ENCODE assay signal across 11 cellular contexts in the genomic region with DNA sequence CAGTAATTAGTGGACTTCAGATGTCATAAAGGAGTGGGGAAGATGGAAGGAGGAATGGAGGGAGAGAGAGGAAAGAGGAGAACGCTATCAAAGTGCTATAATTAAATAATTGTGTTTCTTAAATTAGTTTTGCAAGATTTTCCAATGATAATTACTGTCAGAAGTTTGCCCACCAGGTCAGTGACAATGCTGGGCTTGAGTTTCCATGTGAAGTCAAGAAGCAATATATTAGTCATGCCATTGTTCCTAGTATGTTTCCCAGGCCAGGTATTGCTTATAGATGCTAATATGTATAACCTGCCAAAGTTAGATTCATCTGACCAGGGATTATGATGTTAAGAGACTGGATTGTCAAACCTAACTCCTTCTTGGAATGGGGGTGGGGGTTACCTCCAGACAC.
A peak's percentile ranks its signal among the peaks of the same experiment; 100 is the strongest.
DNase-seq lines count a peak whose midpoint lies in the region; ATAC-seq and TF ChIP-seq lines count a peak whose summit lies in the region.
"Had no signal": no experiment of that assay in that cellular context is flagged by ENCODE, and none has a peak within 500 bp of the region (broad histone marks: within the 10 kb centered on the region; RNA-seq: fewer than 3 reads in every experiment).

No MANE protein-coding gene starts in this region.

- no peaks in the 10 kb centered on the region for H3K27me3 ChIP-seq in foreskin keratinocyte
- H3K27me3 ChIP-seq: left lung had no signal

- DNase-seq in activated naive CD4-positive, alpha-beta T cell treated with anti-CD3 and anti-CD28 coated beads, Interleukin-2, amount 10 ng/mL, durations not matched to agents 7 days and 5 days = no peak
- DNase-seq in T-cell (no peak), foreskin keratinocyte (peak in 1 of 2 donors; percentile 8), NCI-H2029 (lab: John Stamatoyannopoulos, UW) (no peak), NCI-H226 (no peak), NCI-H146 treated with DMSO at 0.1 percent for 48 hours (lab: John Stamatoyannopoulos, UW; ENCODE audit: unreplicated experiment) (no peak)
- no peak for DNase-seq in stimulated activated effector memory CD8-positive, alpha-beta T cell treated with anti-CD3 and anti-CD28 coated beads, Interleukin-12 subunit alpha, Interleukin-12 subunit beta, amount 100 ng/mL, for 72 hours (ENCODE audit: low spot score in 2 of 2)
- DNase-seq: H9, left lung, NCI-H1694 treated with DMSO at 0.1 percent for 48 hours had no signal

- H3K27ac ChIP-seq in foreskin keratinocyte = peak overlapping the region; percentile 72
- H3K27ac ChIP-seq: left lung had no signal

- H3K27ac Mint-ChIP-seq in activated naive CD4-positive, alpha-beta T cell treated with anti-CD3 and anti-CD28 coated beads, Interleukin-2, amount 50 U/mL, for 24 hours = peak overlapping the region; percentile 100
- no peak overlapping the region for H3K27ac Mint-ChIP-seq in activated naive CD4-positive, alpha-beta T cell treated with anti-CD3 and anti-CD28 coated beads, Interleukin-2, amount 10 ng/mL, durations not matched to agents 7 days and 5 days
- H3K27ac Mint-ChIP-seq in T-cell = peak overlapping the region; percentile 71 to 74
- peak overlapping the region; percentile 43 for H3K27ac Mint-ChIP-seq in stimulated activated effector memory CD8-positive, alpha-beta T cell treated with anti-CD3 and anti-CD28 coated beads, Interleukin-12 subunit alpha, Interleukin-12 subunit beta, amount 100 ng/mL, for 72 hours

- no peak for ATAC-seq in T-cell (replicated peaks in 1 of 4)
- peak; percentile 56 for ATAC-seq in foreskin keratinocyte
- ATAC-seq in stimulated activated effector memory CD8-positive, alpha-beta T cell treated with anti-CD3 and anti-CD28 coated beads, Interleukin-12 subunit alpha, Interleukin-12 subunit beta, amount 100 ng/mL, for 72 hours = no peak

- no peaks in the 10 kb centered on the region for H3K27me3 Mint-ChIP-seq in activated naive CD4-positive, alpha-beta T cell treated with anti-CD3 and anti-CD28 coated beads, Interleukin-2, amount 50 U/mL, for 24 hours
- H3K27me3 Mint-ChIP-seq in activated naive CD4-positive, alpha-beta T cell treated with anti-CD3 and anti-CD28 coated beads, Interleukin-2, amount 10 ng/mL, durations not matched to agents 7 days and 5 days = no peaks in the 10 kb centered on the region
- no peaks in the 10 kb centered on the region for H3K27me3 Mint-ChIP-seq in T-cell

- H3K4me1 ChIP-seq in foreskin keratinocyte = peaks cover 12% of the 10 kb centered on the region
- H3K4me1 ChIP-seq: left lung had no signal

- H3K36me3 Mint-ChIP-seq in activated naive CD4-positive, alpha-beta T cell treated with anti-CD3 and anti-CD28 coated beads, Interleukin-2, amount 50 U/mL, for 24 hours = peaks cover 35% of the 10 kb centered on the region
- peaks cover 56% of the 10 kb centered on the region for H3K36me3 Mint-ChIP-seq in activated naive CD4-positive, alpha-beta T cell treated with anti-CD3 and anti-CD28 coated beads, Interleukin-2, amount 10 ng/mL, durations not matched to agents 7 days and 5 days
- peaks cover 49% of the 10 kb centered on the region for H3K36me3 Mint-ChIP-seq in T-cell
- peaks cover 16% of the 10 kb centered on the region for H3K36me3 Mint-ChIP-seq in stimulated activated effector memory CD8-positive, alpha-beta T cell treated with anti-CD3 and anti-CD28 coated beads, Interleukin-12 subunit alpha, Interleukin-12 subunit beta, amount 100 ng/mL, for 72 hours

- POLR2A ChIA-PET in T-cell (lab: Charles Lee) = no interaction called here

- peaks cover 87% of the 10 kb centered on the region for H3K4me1 Mint-ChIP-seq in activated naive CD4-positive, alpha-beta T cell treated with anti-CD3 and anti-CD28 coated beads, Interleukin-2, amount 50 U/mL, for 24 hours
- H3K4me1 Mint-ChIP-seq in activated naive CD4-positive, alpha-beta T cell treated with anti-CD3 and anti-CD28 coated beads, Interleukin-2, amount 10 ng/mL, durations not matched to agents 7 days and 5 days = peaks cover 62% of the 10 kb centered on the region
- peaks cover 81 to 91% (median 89%) of the 10 kb centered on the region in 3 donors for H3K4me1 Mint-ChIP-seq in T-cell
- peaks cover 69% of the 10 kb centered on the region for H3K4me1 Mint-ChIP-seq in stimulated activated effector memory CD8-positive, alpha-beta T cell treated with anti-CD3 and anti-CD28 coated beads, Interleukin-12 subunit alpha, Interleukin-12 subunit beta, amount 100 ng/mL, for 72 hours

- peak overlapping the region; percentile 80 for H3K4me3 Mint-ChIP-seq in activated naive CD4-positive, alpha-beta T cell treated with anti-CD3 and anti-CD28 coated beads, Interleukin-2, amount 50 U/mL, for 24 hours
- no peak overlapping the region for H3K4me3 Mint-ChIP-seq in activated naive CD4-positive, alpha-beta T cell treated with anti-CD3 and anti-CD28 coated beads, Interleukin-2, amount 10 ng/mL, durations not matched to agents 7 days and 5 days
- H3K4me3 Mint-ChIP-seq in T-cell = no peak overlapping the region
- peak overlapping the region; percentile 46 for H3K4me3 Mint-ChIP-seq in stimulated activated effector memory CD8-positive, alpha-beta T cell treated with anti-CD3 and anti-CD28 coated beads, Interleukin-12 subunit alpha, Interleukin-12 subunit beta, amount 100 ng/mL, for 72 hours
- H3K4me3 Mint-ChIP-seq: H9 had no signal

- no peak for TF ChIP-seq CTCF in foreskin keratinocyte (conservative IDR thresholded peaks at IDR 0.05)

- CTCF ChIA-PET in activated naive CD4-positive, alpha-beta T cell treated with anti-CD3 and anti-CD28 coated beads, Interleukin-2, amount 10 ng/mL, durations not matched to agents 7 days and 5 days (lab: Charles Lee) = interaction anchor here (0.9 to 1.3 kb wide), 2 partner anchors 8 to 12 kb away, joined by 3 read pairs; no protein-coding TSS in a partner anchor
- CTCF ChIA-PET in T-cell (lab: Charles Lee) = no interaction called here

- no peaks in the 10 kb centered on the region for H3K9me3 Mint-ChIP-seq in activated naive CD4-positive, alpha-beta T cell treated with anti-CD3 and anti-CD28 coated beads, Interleukin-2, amount 50 U/mL, for 24 hours
- H3K9me3 Mint-ChIP-seq in activated naive CD4-positive, alpha-beta T cell treated with anti-CD3 and anti-CD28 coated beads, Interleukin-2, amount 10 ng/mL, durations not matched to agents 7 days and 5 days = peaks cover 9% of the 10 kb centered on the region
- H3K9me3 Mint-ChIP-seq in T-cell = no peaks in the 10 kb centered on the region
- no peaks in the 10 kb centered on the region for H3K9me3 Mint-ChIP-seq in stimulated activated effector memory CD8-positive, alpha-beta T cell treated with anti-CD3 and anti-CD28 coated beads, Interleukin-12 subunit alpha, Interleukin-12 subunit beta, amount 100 ng/mL, for 72 hours
- H3K9me3 Mint-ChIP-seq: H9 had no signal

Comparison
In these comparisons a context has a peak if more than half of its experiments do, and no peak if none do; other contexts are left out.
1. H3K4me3 Mint-ChIP-seq: peak in activated naive CD4-positive, alpha-beta T cell treated with anti-CD3 and anti-CD28 coated beads, Interleukin-2, amount 50 U/mL, for 24 hours (single experiment) and stimulated activated effector memory CD8-positive, alpha-beta T cell treated with anti-CD3 and anti-CD28 coated beads, Interleukin-12 subunit alpha, Interleukin-12 subunit beta, amount 100 ng/mL, for 72 hours (single experiment); none in activated naive CD4-positive, alpha-beta T cell treated with anti-CD3 and anti-CD28 coated beads, Interleukin-2, amount 10 ng/mL, durations not matched to agents 7 days and 5 days (single experiment) and T-cell (0 of 3).